ENCODE assay signal across 22 cellular contexts in the genomic region with DNA sequence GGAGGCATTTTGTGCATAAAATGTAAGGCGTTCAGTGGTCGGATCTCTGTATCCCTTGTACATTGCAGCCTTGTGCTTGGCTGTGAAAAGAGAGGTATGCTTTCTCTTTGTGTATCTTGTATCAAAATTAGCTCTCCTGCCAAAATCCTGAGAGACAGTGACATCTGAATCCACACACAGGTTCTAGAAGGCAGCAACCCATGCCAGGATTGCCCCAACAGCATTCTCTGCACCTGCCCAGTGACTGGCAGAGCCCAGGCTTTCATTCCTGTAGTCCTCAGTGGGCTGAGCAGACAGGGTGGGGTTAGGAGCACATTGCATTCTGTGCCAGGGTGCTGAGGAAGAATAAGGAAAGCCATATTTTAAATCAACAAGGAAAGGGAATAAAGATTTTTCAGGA.
DNase-seq lines count a peak whose midpoint lies in the region; ATAC-seq, FAIRE-seq and TF ChIP-seq lines count a peak whose summit lies in the region.
"Had no signal": no experiment of that assay in that cellular context is flagged by ENCODE, and none has a peak within 500 bp of the region (broad histone marks: within the 10 kb centered on the region; RNA-seq: fewer than 3 reads in every experiment).

No MANE protein-coding gene starts in this region.

- peak; percentile 44 for FAIRE-seq in GM12878 (lab: Jason Lieb, UNC)
- FAIRE-seq: A549, D721Med, GM12891 had no signal

- H3K36me3 Mint-ChIP-seq in activated naive CD8-positive, alpha-beta T cell treated with anti-CD3 and anti-CD28 coated beads, Interleukin-2, amount 50 U/mL, for 24 hours (ENCODE audit: low read depth), result no peaks in the 10 kb centered on the region
- H3K36me3 Mint-ChIP-seq: CD8-positive, alpha-beta T cell had no signal

- no peak for TF ChIP-seq RAD21 in GM12878 (IDR thresholded peaks at IDR 0.05; ENCODE audit: insufficient read depth, low read depth, low read length)

- in situ Hi-C loops in GM12878 (cut with MboI), result no loop called here

- no peaks in the 10 kb centered on the region for H3K9me3 Mint-ChIP-seq in activated naive CD8-positive, alpha-beta T cell treated with anti-CD3 and anti-CD28 coated beads, Interleukin-2, amount 50 U/mL, for 24 hours

- no peak overlapping the region for H3K9ac ChIP-seq in GM12878 (ENCODE audit: control insufficient read depth, insufficient read depth, low read length)
- H3K9ac ChIP-seq: BLaER1 treated with 17β-estradiol and CSF1 and Interleukin-3, amounts not matched to agents 10 nM and 100 nM had no signal

- no peak for ATAC-seq in GM12878
- ATAC-seq in psoas muscle, result peak; percentile 85 to 94 (median 94)
- ATAC-seq in GM18520 (IDR thresholded peaks at IDR 0.05; ENCODE audit: unreplicated experiment), result no peak
- ATAC-seq in activated naive CD8-positive, alpha-beta T cell treated with anti-CD3 and anti-CD28 coated beads, Interleukin-2, amount 50 U/mL, for 24 hours, result no peak
- ATAC-seq: A549; CD8-positive, alpha-beta T cell had no signal

- SMC1A ChIA-PET in GM12878 (lab: Charles Lee; ENCODE audit: uncharacterized antibody, unreplicated experiment), result no interaction called here

- TF ChIP-seq POLR2A in GM12878 (IDR thresholded peaks at IDR 0.05; ENCODE audit: low read depth, low read length), result no peak

- H3K27ac Mint-ChIP-seq in activated naive CD8-positive, alpha-beta T cell treated with anti-CD3 and anti-CD28 coated beads, Interleukin-2, amount 50 U/mL, for 24 hours, result no peak overlapping the region
- H3K27ac Mint-ChIP-seq: B cell; CD4-positive, alpha-beta T cell; CD8-positive, alpha-beta T cell had no signal

- H3K36me3 ChIP-seq in GM12878 (ENCODE audit: control insufficient read depth in 2 of 2, insufficient read depth in 2 of 2, low read length in 1 of 2), result no peaks in the 10 kb centered on the region
- peaks cover 0 to 14% of the 10 kb centered on the region in 2 donors for H3K36me3 ChIP-seq in psoas muscle (ENCODE audit: insufficient read depth in 1 of 2, low read depth in 1 of 2)
- H3K36me3 ChIP-seq: BLaER1 treated with 17β-estradiol and CSF1 and Interleukin-3, amounts not matched to agents 10 nM and 100 nM had no signal

- DNase-seq in NCI-H1092 (lab: John Stamatoyannopoulos, UW), result peak; percentile 6
- DNase-seq in NCI-H1092 treated with DMSO at 0.1 percent for 48 hours (lab: John Stamatoyannopoulos, UW), result no peak
- DNase-seq in GM12878 (ENCODE audit: low read depth, low spot score), result no peak
- DNase-seq in psoas muscle, result peak; percentile 37 to 82
- no peak for DNase-seq in activated naive CD8-positive, alpha-beta T cell treated with anti-CD3 and anti-CD28 coated beads, Interleukin-2, amount 50 U/mL, for 24 hours
- DNase-seq: AML-193; Caco-2; Calu3; CD4-positive, alpha-beta T cell; CD8-positive, alpha-beta T cell; DMS79; DND-41; EL; GDM1 had no signal

- H2AFZ ChIP-seq in GM12878 (ENCODE audit: control insufficient read depth, low read depth, low read length), result no peak overlapping the region

- POLR2A ChIA-PET in GM12878 (lab: Charles Lee), result no interaction called here

- WGBS in GM12878 (ENCODE audit: insufficient coverage, insufficient replicate concordance, low lambda C conversion rate, missing lambda C conversion rate), result 3% methylated on average over 2 of the region's 2 CpGs
- 28 to 36% (median 29%) methylated on average over 2 of the region's 2 CpGs for WGBS in psoas muscle, 3 donors

- H3K9me3 ChIP-seq in GM12878 (replicated peaks; ENCODE audit: control insufficient read depth, insufficient read depth, low read length), result no peaks in the 10 kb centered on the region
- H3K9me3 ChIP-seq in psoas muscle, result peaks cover 11% of the 10 kb centered on the region
- H3K9me3 ChIP-seq: A549, Caco-2 had no signal

- TF ChIP-seq CTCF in GM12878 (IDR thresholded peaks at IDR 0.05 in 2 of 3, conservative IDR thresholded peaks at IDR 0.05 in 1 of 3; ENCODE audit: control insufficient read depth in 2 of 3, extremely low read depth in 1 of 3, insufficient read depth in 1 of 3, low read depth in 3 of 3, low read length in 3 of 3) (no peak), psoas muscle (IDR thresholded peaks at IDR 0.05) (no peak)

- no peaks in the 10 kb centered on the region for H4K20me1 ChIP-seq in GM12878 (ENCODE audit: control insufficient read depth, insufficient read depth)
- H4K20me1 ChIP-seq: BLaER1 treated with 17β-estradiol and CSF1 and Interleukin-3, amounts not matched to agents 10 nM and 100 nM had no signal

- intact Hi-C loops in GM12878 (cut with micrococcal nuclease; ENCODE audit: unreplicated experiment), result no loop called here
- intact Hi-C loops in psoas muscle (cut with DNase I), result loop anchor here in 1 of 2 donors (2.0 to 5.0 kb wide), 2 partner anchors 60 to 1043 kb away; no protein-coding TSS in a partner anchor

- H3K27ac ChIP-seq in GM12878 (ENCODE audit: control insufficient read depth, insufficient read depth) (no peak overlapping the region), psoas muscle (peak overlapping the region; percentile 55)
- H3K27ac ChIP-seq: 22Rv1; A549; BLaER1 treated with 17β-estradiol and CSF1 and Interleukin-3, amounts not matched to agents 10 nM and 100 nM; C4-2B had no signal

- H3K4me1 Mint-ChIP-seq in activated naive CD8-positive, alpha-beta T cell treated with anti-CD3 and anti-CD28 coated beads, Interleukin-2, amount 50 U/mL, for 24 hours, result no peaks in the 10 kb centered on the region
- H3K4me1 Mint-ChIP-seq: B cell had no signal

- no peaks in the 10 kb centered on the region for H3K79me2 ChIP-seq in GM12878 (ENCODE audit: control insufficient read depth, insufficient read depth, low read length)

- H3K4me3 Mint-ChIP-seq in activated naive CD8-positive, alpha-beta T cell treated with anti-CD3 and anti-CD28 coated beads, Interleukin-2, amount 50 U/mL, for 24 hours, result no peak overlapping the region
- H3K4me3 Mint-ChIP-seq: B cell; CD4-positive, alpha-beta T cell; CD8-positive, alpha-beta T cell had no signal

- no peaks in the 10 kb centered on the region for H3K27me3 Mint-ChIP-seq in activated naive CD8-positive, alpha-beta T cell treated with anti-CD3 and anti-CD28 coated beads, Interleukin-2, amount 50 U/mL, for 24 hours
- H3K27me3 Mint-ChIP-seq: CD4-positive, alpha-beta T cell had no signal

- H3K4me1 ChIP-seq in GM12878 (ENCODE audit: control insufficient read depth, insufficient read depth, low read length) (no peaks in the 10 kb centered on the region; the same call in 1 of the 2 replicates), psoas muscle (peaks cover 11% of the 10 kb centered on the region)
- H3K4me1 ChIP-seq: A549, Caco-2 had no signal

- CTCF ChIA-PET in GM12878 (lab: Yijun Ruan, JAX), result no interaction called here

- RAD21 ChIA-PET in GM12878 (lab: Charles Lee; ENCODE audit: unreplicated experiment), result no interaction called here

- H3K4me2 ChIP-seq in GM12878 (ENCODE audit: control insufficient read depth, insufficient read depth), result no peak overlapping the region
- H3K4me2 ChIP-seq: A549 had no signal

- TF ChIP-seq EP300 in GM12878 (IDR thresholded peaks at IDR 0.05; ENCODE audit: borderline replicate concordance in 1 of 2, control insufficient read depth in 1 of 2, low read depth in 2 of 2, low read length in 2 of 2), result no peak

- H3K4me3 ChIP-seq in GM12878, result no peak overlapping the region
- H3K4me3 ChIP-seq in psoas muscle, result no peak overlapping the region
- H3K4me3 ChIP-seq: A549; BLaER1 treated with 17β-estradiol and CSF1 and Interleukin-3, amounts not matched to agents 10 nM and 100 nM had no signal

- BruUV-seq in GM12878 (replicated peaks; lab: Mats Ljungman, UMichigan), result no TSS peak

- H3K27me3 ChIP-seq in GM12878 (replicated peaks in 1 of 2; ENCODE audit: control insufficient read depth in 2 of 2, insufficient read depth in 2 of 2, low read length in 1 of 2), result no peaks in the 10 kb centered on the region
- H3K27me3 ChIP-seq in psoas muscle (ENCODE audit: insufficient read depth in 3 of 3, low read length in 2 of 3), result no peaks in the 10 kb centered on the region
- H3K27me3 ChIP-seq: BLaER1 treated with 17β-estradiol and CSF1 and Interleukin-3, amounts not matched to agents 10 nM and 100 nM had no signal

TF ChIP-seq in GM12878, 131 proteins besides CTCF, POLR2A, EP300 and RAD21 (continues in another document):
- TF ChIP-seq NR2C1 (IDR thresholded peaks at IDR 0.05) (no peak), FOS (IDR thresholded peaks at IDR 0.05; ENCODE audit: borderline replicate concordance, extremely low read depth, insufficient read length) (no peak), IRF4 (IDR thresholded peaks at IDR 0.05; ENCODE audit: low read depth, low read length) (no peak), SREBF2 (IDR thresholded peaks at IDR 0.05; ENCODE audit: low read length) (no peak), USF1 (IDR thresholded peaks at IDR 0.05; ENCODE audit: borderline replicate concordance, extremely low read length, insufficient read depth, low read depth, low read length) (no peak), TCF7 (IDR thresholded peaks at IDR 0.05; ENCODE audit: borderline replicate concordance) (no peak), E4F1 (IDR thresholded peaks at IDR 0.05; ENCODE audit: borderline replicate concordance, partially characterized antibody) (no peak), RB1 (IDR thresholded peaks at IDR 0.05; ENCODE audit: borderline replicate concordance) (no peak), DPF2 (IDR thresholded peaks at IDR 0.05) (no peak), SIX5 (IDR thresholded peaks at IDR 0.05; ENCODE audit: low read depth, low read length, severe bottlenecking) (no peak)

Comparison
In these comparisons a context has a peak if more than half of its experiments do, and no peak if none do; other contexts are left out.
1. DNase-seq: peak in NCI-H1092 (single experiment) and psoas muscle (2 of 2); none in NCI-H1092 treated with DMSO at 0.1 percent for 48 hours (single experiment), GM12878 (single experiment) and activated naive CD8-positive, alpha-beta T cell treated with anti-CD3 and anti-CD28 coated beads, Interleukin-2, amount 50 U/mL, for 24 hours (single experiment).
2. ATAC-seq: peak in psoas muscle (4 of 4); none in GM12878 (single experiment), GM18520 (single experiment) and activated naive CD8-positive, alpha-beta T cell treated with anti-CD3 and anti-CD28 coated beads, Interleukin-2, amount 50 U/mL, for 24 hours (single experiment).